In the genomic region with DNA sequence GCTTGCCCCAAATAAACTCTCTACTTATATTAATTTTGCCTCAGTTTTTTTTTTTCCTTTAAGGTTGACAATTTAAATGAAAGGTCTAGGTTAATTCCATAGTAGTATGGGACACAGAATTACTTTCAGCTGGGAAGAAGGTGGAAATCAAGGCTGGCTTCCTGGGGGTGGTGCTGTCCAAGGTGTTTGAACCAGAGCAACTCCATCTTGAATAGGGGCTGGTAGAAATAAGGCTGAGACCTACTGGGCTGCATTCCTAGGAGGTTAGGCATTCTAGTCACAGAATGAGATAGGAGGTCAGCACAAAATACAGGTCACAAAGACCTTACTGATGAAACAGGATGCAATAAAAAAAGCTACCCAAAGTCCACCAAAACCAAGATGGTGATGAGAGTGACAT, we compare ENCODE assay signal across 18 cellular contexts.
"Had no signal": no experiment of that assay in that cellular context is flagged by ENCODE, and none has a peak within 500 bp of the region (broad histone marks: within the 10 kb centered on the region; RNA-seq: fewer than 3 reads in every experiment).

No MANE protein-coding gene starts in this region.

- H3K4me1 ChIP-seq: left ventricle myocardium inferior, pancreas, stomach, transverse colon had no signal

- H3K4me3 ChIP-seq: left ventricle myocardium inferior, lung, pancreas, stomach, thoracic aorta, transverse colon had no signal

- DNase-seq: foreskin keratinocyte; immature natural killer cell; kidney; left cardiac atrium; left ventricle myocardium inferior; mesenchymal stem cell; naive B cell; occipital lobe; pancreas; right cardiac atrium; small intestine; stimulated activated CD4-positive, alpha-beta T cell treated with anti-CD3 and anti-CD28 coated beads, Interleukin-12 subunit alpha, Interleukin-12 subunit beta, amount 100 ng/mL, for 4 hours; stimulated activated naive CD4-positive, alpha-beta T cell; stomach; substantia nigra; transverse colon had no signal

- H3K27me3 ChIP-seq: foreskin keratinocyte, pancreas, stomach, transverse colon had no signal

- H3K9me3 ChIP-seq: left ventricle myocardium inferior, pancreas, stomach, thoracic aorta, transverse colon had no signal

- H3K27ac ChIP-seq: foreskin keratinocyte, left ventricle myocardium inferior, pancreas, stomach, thoracic aorta, transverse colon had no signal

- H3K36me3 ChIP-seq: left ventricle myocardium inferior, pancreas, stomach, thoracic aorta, transverse colon had no signal
